In genomic region chr15:89320200-89320599, GRCh38 we compare ENCODE assay signal across 14 cellular contexts.
"Had no signal": no experiment of that assay in that cellular context is flagged by ENCODE, and none has a peak within 500 bp of the region (broad histone marks: within the 10 kb centered on the region; RNA-seq: fewer than 3 reads in every experiment).

No MANE protein-coding gene starts in this region.

- H3K9me3 Mint-ChIP-seq: activated CD4-positive, alpha-beta T cell treated with anti-CD3 and anti-CD28 coated beads, Interleukin-2, amount 10 ng/mL, durations not matched to agents 24 days and 14 days; naive thymus-derived CD4-positive, alpha-beta T cell had no signal

- H3K4me3 ChIP-seq: ascending aorta, lung, psoas muscle, SJCRH30, stomach, thoracic aorta had no signal

- H3K9me3 ChIP-seq: ascending aorta, psoas muscle, SJCRH30, stomach, thoracic aorta had no signal

- ATAC-seq: foreskin keratinocyte; left cardiac atrium; naive thymus-derived CD4-positive, alpha-beta T cell; psoas muscle; sciatic nerve had no signal

- H3K4me1 ChIP-seq: ascending aorta, foreskin keratinocyte, psoas muscle, SJCRH30 had no signal

- H3K27ac ChIP-seq: ascending aorta, foreskin keratinocyte, psoas muscle, SJCRH30, stomach, thoracic aorta, WERI-Rb-1 had no signal

- H3K27me3 Mint-ChIP-seq: activated CD4-positive, alpha-beta T cell treated with anti-CD3 and anti-CD28 coated beads, Interleukin-2, amount 10 ng/mL, durations not matched to agents 24 days and 14 days; naive thymus-derived CD4-positive, alpha-beta T cell had no signal

- H3K4me3 Mint-ChIP-seq: activated CD4-positive, alpha-beta T cell treated with anti-CD3 and anti-CD28 coated beads, Interleukin-2, amount 10 ng/mL, durations not matched to agents 24 days and 14 days; naive thymus-derived CD4-positive, alpha-beta T cell had no signal

- H3K27me3 ChIP-seq: ascending aorta, foreskin keratinocyte, SJCRH30, stomach had no signal

- DNase-seq: activated CD4-positive, alpha-beta T cell treated with anti-CD3 and anti-CD28 coated beads, Interleukin-2, amount 10 ng/mL, durations not matched to agents 24 days and 14 days; activated T-cell treated with anti-CD3 and anti-CD28 coated beads, Interleukin-2, amount 50 U/mL, for 1 hour; foreskin keratinocyte; left cardiac atrium; naive thymus-derived CD4-positive, alpha-beta T cell; psoas muscle; SJCRH30; stimulated activated CD4-positive, alpha-beta T cell treated with anti-CD3 and anti-CD28 coated beads, Interleukin-12 subunit alpha, Interleukin-12 subunit beta, amount 100 ng/mL, for 4 hours; stomach; WERI-Rb-1 had no signal
